Comparison of ENCODE assay signal across 23 cellular contexts in genomic region chr2:190599073-190599472, GRCh38. TPM values are rescaled to one million over a fixed set of nuclear protein-coding genes. Genes with fewer than 3 reads are reported as not detected.
DNase-seq lines count a peak whose midpoint lies in the region; ATAC-seq and TF ChIP-seq lines count a peak whose summit lies in the region.
"Had no signal": no experiment of that assay in that cellular context is flagged by ENCODE, and none has a peak within 500 bp of the region (broad histone marks: within the 10 kb centered on the region; RNA-seq: fewer than 3 reads in every experiment).

No MANE protein-coding gene starts in this region.

- H3K36me3 Mint-ChIP-seq in mesothelial cell of epicardium, result peaks cover 3% of the 10 kb centered on the region

- H3K4me3 Mint-ChIP-seq in mesothelial cell of epicardium, result no peak overlapping the region
- H3K4me3 Mint-ChIP-seq: nephron, T-helper 17 cell had no signal

- H3K27ac Mint-ChIP-seq in mesothelial cell of epicardium, result no peak overlapping the region
- H3K27ac Mint-ChIP-seq: nephron, T-helper 17 cell had no signal

- no peak overlapping the region for H3K4me3 ChIP-seq in fibroblast of pulmonary artery (replicated peaks; ENCODE audit: low read depth, low read length)
- H3K4me3 ChIP-seq: uterus had no signal

- TF ChIP-seq CTCF in fibroblast of pulmonary artery (IDR thresholded peaks at IDR 0.05; ENCODE audit: low read length, missing control alignments) (no peak), mesothelial cell of epicardium (IDR thresholded peaks at IDR 0.05; ENCODE audit: unreplicated experiment) (no peak)

- ATAC-seq in GM18502 (IDR thresholded peaks at IDR 0.05; ENCODE audit: poor library complexity, unreplicated experiment), result no peak
- ATAC-seq: left lobe of liver, sciatic nerve, T-helper 17 cell had no signal

- no peaks in the 10 kb centered on the region for H3K27me3 Mint-ChIP-seq in mesothelial cell of epicardium (ENCODE audit: low read depth)
- H3K27me3 Mint-ChIP-seq: T-helper 17 cell had no signal

- H3K9me3 Mint-ChIP-seq in mesothelial cell of epicardium, result peaks cover 4% of the 10 kb centered on the region
- H3K9me3 Mint-ChIP-seq: nephron had no signal

- DNase-seq in NOMO-1 treated with DMSO at 0.1 percent for 48 hours (lab: John Stamatoyannopoulos, UW; ENCODE audit: unreplicated experiment) (peak; percentile 42), NOMO-1 treated with dmso at 0.1 percent for 144 hours (lab: John Stamatoyannopoulos, UW; ENCODE audit: unreplicated experiment) (no peak), HCEC 1CT (peak; percentile 54), RKO (ENCODE audit: low spot score) (peak; percentile 47), fibroblast of pulmonary artery (ENCODE audit: low read depth) (peak; percentile 24), mesothelial cell of epicardium (ENCODE audit: low spot score in 2 of 2, unreplicated experiment in 2 of 2) (no peak), germinal center (ENCODE audit: low spot score) (no peak)
- DNase-seq: 8988T; activated naive CD4-positive, alpha-beta T cell treated with Interleukin-2 at 50 U/mL for 16 hours; amygdala; BE2C; Calu3; effector CD4-positive, alpha-beta T cell; NCI-H1436 treated with DMSO at 0.1 percent for 48 hours; posterior cingulate gyrus; SHP77 treated with DMSO at 0.1 percent for 48 hours; T-helper 17 cell; uterus; WERI-Rb-1 had no signal

- peaks cover 31% of the 10 kb centered on the region for H3K4me1 Mint-ChIP-seq in mesothelial cell of epicardium

RNA-seq across cellular contexts. Expression of gene NAB1, which starts 49.8 kb away (rescaled TPM):
- 66.5 to 71.6 TPM (median 66.8 TPM) in 3 replicates for total RNA-seq in mesothelial cell of epicardium

Comparison
In these comparisons a context has a peak if more than half of its experiments do, and no peak if none do; other contexts are left out.
1. DNase-seq: peak in NOMO-1 treated with DMSO at 0.1 percent for 48 hours (single experiment), HCEC 1CT (single experiment), RKO (single experiment) and fibroblast of pulmonary artery (single experiment); none in NOMO-1 treated with dmso at 0.1 percent for 144 hours (single experiment), mesothelial cell of epicardium (0 of 2) and germinal center (single experiment).